9 cellular contexts compared by ENCODE assay signal in genomic region chr2:219570924-219571310, GRCh38.
DNase-seq lines count a peak whose midpoint lies in the region; ATAC-seq and TF ChIP-seq lines count a peak whose summit lies in the region.
"Had no signal": no experiment of that assay in that cellular context is flagged by ENCODE, and none has a peak within 500 bp of the region (broad histone marks: within the 10 kb centered on the region; RNA-seq: fewer than 3 reads in every experiment).

No MANE protein-coding gene starts in this region.

- H3K36me3 ChIP-seq in iPS-20b (ENCODE audit: insufficient read depth, low read depth, low read length), result peaks cover 16% of the 10 kb centered on the region; the same call in 1 of the 2 replicates

- peak overlapping the region; percentile 72; the same call in 1 of the 2 replicates for H3K9ac ChIP-seq in iPS-20b (ENCODE audit: low read depth, low read length)

- no peaks in the 10 kb centered on the region for H3K9me3 Mint-ChIP-seq in stimulated activated naive B cell treated with anti-CD40 and anti-IgM and Interleukin-4, amounts not matched to agents 10 μg/mL and 1 μg/mL and 100 μg/mL, for 72 hours

- ATAC-seq in stimulated activated naive B cell treated with anti-CD40 and anti-IgM and Interleukin-4, amounts not matched to agents 10 μg/mL and 1 μg/mL and 100 μg/mL, for 72 hours (replicated peaks), result peak; percentile 11 to 15

- DNase-seq in HFF-Myc (ENCODE audit: extremely low read depth, low read depth), result no peak
- peak; percentile 22 for DNase-seq in astrocyte of the spinal cord (ENCODE audit: low read depth, low spot score)
- DNase-seq in stimulated activated naive B cell treated with anti-CD40 and anti-IgM and Interleukin-4, amounts not matched to agents 10 μg/mL and 1 μg/mL and 100 μg/mL, for 72 hours, result no peak
- DNase-seq in DMS153 (lab: John Stamatoyannopoulos, UW), result no peak
- DNase-seq in NCI-H2196 treated with DMSO at 0.1 percent for 48 hours (lab: John Stamatoyannopoulos, UW; ENCODE audit: unreplicated experiment), result no peak
- DNase-seq in stimulated activated CD4-positive, alpha-beta T cell treated with anti-CD3 and anti-CD28 coated beads, Interleukin-4, amount 100 ng/mL, for 4 hours, result no peak
- no peak for DNase-seq in midbrain (lab: John Stamatoyannopoulos, UW)

- H3K4me3 ChIP-seq in HFF-Myc (replicated peaks; ENCODE audit: low read depth, low read length) (peak overlapping the region; percentile 51), astrocyte of the spinal cord (ENCODE audit: low read depth, low read length) (peak overlapping the region; percentile 57), iPS-20b (ENCODE audit: low read length) (peak overlapping the region; percentile 68; the same call in 1 of the 2 replicates)

- H3K4me3 Mint-ChIP-seq in stimulated activated naive B cell treated with anti-CD40 and anti-IgM and Interleukin-4, amounts not matched to agents 10 μg/mL and 1 μg/mL and 100 μg/mL, for 72 hours, result peak overlapping the region; percentile 48 to 55

- H3K4me1 Mint-ChIP-seq in stimulated activated naive B cell treated with anti-CD40 and anti-IgM and Interleukin-4, amounts not matched to agents 10 μg/mL and 1 μg/mL and 100 μg/mL, for 72 hours, result peaks cover 0 to 7% of the 10 kb centered on the region in 2 donors

- H3K27ac ChIP-seq in iPS-20b (ENCODE audit: low read length), result no peak overlapping the region

- TF ChIP-seq CTCF in HFF-Myc (IDR thresholded peaks at IDR 0.05; ENCODE audit: low read depth, low read length, missing control alignments) (no peak), astrocyte of the spinal cord (IDR thresholded peaks at IDR 0.05; ENCODE audit: low read depth, low read length) (no peak)

- in situ Hi-C loops in astrocyte of the spinal cord (cut with HindIII; ENCODE audit: low sequenced_read_pairs), result no loop called here

- peaks cover 19% of the 10 kb centered on the region for H3K27me3 ChIP-seq in iPS-20b (ENCODE audit: insufficient read depth, low read length)

- H3K27ac Mint-ChIP-seq in stimulated activated naive B cell treated with anti-CD40 and anti-IgM and Interleukin-4, amounts not matched to agents 10 μg/mL and 1 μg/mL and 100 μg/mL, for 72 hours, result no peak overlapping the region
- H3K27ac Mint-ChIP-seq: activated naive CD8-positive, alpha-beta T cell had no signal

- no peaks in the 10 kb centered on the region for H3K36me3 Mint-ChIP-seq in stimulated activated naive B cell treated with anti-CD40 and anti-IgM and Interleukin-4, amounts not matched to agents 10 μg/mL and 1 μg/mL and 100 μg/mL, for 72 hours
- H3K36me3 Mint-ChIP-seq: activated naive CD8-positive, alpha-beta T cell had no signal

- H3K4me1 ChIP-seq in iPS-20b (ENCODE audit: insufficient read depth, low read length), result peaks cover 17% of the 10 kb centered on the region; the same call in 1 of the 2 replicates

- H3K9me3 ChIP-seq in iPS-20b (ENCODE audit: insufficient read depth, low read depth, low read length), result no peaks in the 10 kb centered on the region

- H3K27me3 Mint-ChIP-seq in stimulated activated naive B cell treated with anti-CD40 and anti-IgM and Interleukin-4, amounts not matched to agents 10 μg/mL and 1 μg/mL and 100 μg/mL, for 72 hours, result peaks cover 60 to 78% of the 10 kb centered on the region in 2 donors
